In genomic region chr7:74101061-74101681, GRCh38 we compare ENCODE assay signal across 10 cellular contexts. TPM values are rescaled to one million over a fixed set of nuclear protein-coding genes. Genes with fewer than 3 reads are reported as not detected.
A peak's percentile ranks its signal among the peaks of the same experiment; 100 is the strongest.
DNase-seq lines count a peak whose midpoint lies in the region; ATAC-seq and TF ChIP-seq lines count a peak whose summit lies in the region.
"Had no signal": no experiment of that assay in that cellular context is flagged by ENCODE, and none has a peak within 500 bp of the region (broad histone marks: within the 10 kb centered on the region; RNA-seq: fewer than 3 reads in every experiment).

No MANE protein-coding gene starts in this region.

- no peak overlapping the region for H3K4me3 Mint-ChIP-seq in endodermal cell

- H3K27me3 ChIP-seq in endodermal cell (ENCODE audit: control insufficient read depth, insufficient read depth, low read length, poor library complexity, severe bottlenecking), result no peaks in the 10 kb centered on the region
- H3K27me3 ChIP-seq: thyroid gland had no signal

- H3K4me1 Mint-ChIP-seq in endodermal cell, result no peaks in the 10 kb centered on the region

- peak overlapping the region; percentile 16 for H3K27ac ChIP-seq in endodermal cell (ENCODE audit: low read depth, low read length)
- H3K27ac ChIP-seq: thyroid gland had no signal

- DNase-seq in AG10803 (ENCODE audit: low read depth) (peak; percentile 44), endodermal cell (no peak), NCI-H1105 (lab: John Stamatoyannopoulos, UW) (no peak), left lobe of liver (ENCODE audit: low spot score) (no peak), NCI-H2227 treated with DMSO at 0.1 percent for 48 hours (lab: John Stamatoyannopoulos, UW) (no peak)
- DNase-seq in activated CD8-positive, alpha-beta memory T cell treated with anti-CD3 and anti-CD28 coated beads for 24 hours, result no peak
- DNase-seq: naive thymus-derived CD8-positive, alpha-beta T cell; thyroid gland had no signal

- no peak overlapping the region for H3K9ac ChIP-seq in endodermal cell (ENCODE audit: extremely low read depth, low read length, poor library complexity, severe bottlenecking)

- H3K4me3 ChIP-seq in AG10803 (ENCODE audit: low read length), result no peak overlapping the region
- no peak overlapping the region for H3K4me3 ChIP-seq in endodermal cell (ENCODE audit: low read length)
- H3K4me3 ChIP-seq: thyroid gland had no signal

- no peaks in the 10 kb centered on the region for H3K27me3 Mint-ChIP-seq in endodermal cell (ENCODE audit: insufficient read depth)
- H3K27me3 Mint-ChIP-seq: naive thymus-derived CD8-positive, alpha-beta T cell had no signal

- 93 to 95% methylated on average over 8 of the region's 8 CpGs for WGBS in endodermal cell (ENCODE audit: insufficient coverage in 1 of 2, insufficient read length in 1 of 2), 2 experiments

- TF ChIP-seq CTCF in AG10803 (conservative IDR thresholded peaks at IDR 0.05; ENCODE audit: low read length), result no peak
- TF ChIP-seq CTCF in endodermal cell (conservative IDR thresholded peaks at IDR 0.05), result no peak

- no peaks in the 10 kb centered on the region for H3K4me1 ChIP-seq in endodermal cell (ENCODE audit: control insufficient read depth, insufficient read depth, low read length)

- H3K27ac Mint-ChIP-seq in endodermal cell, result no peak overlapping the region

- H3K9me3 Mint-ChIP-seq in endodermal cell, result peaks cover 9% of the 10 kb centered on the region

- ATAC-seq in GM19351 (IDR thresholded peaks at IDR 0.05; ENCODE audit: unreplicated experiment) (peak; percentile 90), HG03139 (IDR thresholded peaks at IDR 0.05; ENCODE audit: unreplicated experiment) (peak; percentile 81), left lobe of liver (no peak)

- H3K36me3 ChIP-seq in endodermal cell (ENCODE audit: control insufficient read depth, insufficient read depth, low read length), result peaks cover 65% of the 10 kb centered on the region

- H3K9me3 ChIP-seq in endodermal cell (ENCODE audit: control insufficient read depth, low read length), result peaks cover 14% of the 10 kb centered on the region
- H3K9me3 ChIP-seq: thyroid gland had no signal

- H3K36me3 Mint-ChIP-seq in endodermal cell (ENCODE audit: low read depth), result peaks cover 71% of the 10 kb centered on the region

RNA-seq across cellular contexts. Expression of gene LIMK1, which starts 17.6 kb away (rescaled TPM):
- total RNA-seq in endodermal cell (10 to 100 TPM; 83.9 TPM), left lobe of liver (3.7 TPM)
- polyA plus RNA-seq in endodermal cell (2013, experiment 1 of 2), result 53.1 TPM
- 54.2 TPM for polyA plus RNA-seq in endodermal cell (2013, experiment 2 of 2)

Comparison
In these comparisons a context has a peak if more than half of its experiments do, and no peak if none do; other contexts are left out.
1. RNA of gene LIMK1, which starts 17.6 kb away (total RNA-seq): 83.9 TPM in endodermal cell; 3.7 TPM in left lobe of liver (single experiment); every median in the first group is over 10 times any median in the second.